Comparison of ENCODE assay signal across 35 cellular contexts in genomic region chr14:60134702-60135101, GRCh38.
"Had no signal": no experiment of that assay in that cellular context is flagged by ENCODE, and none has a peak within 500 bp of the region (broad histone marks: within the 10 kb centered on the region; RNA-seq: fewer than 3 reads in every experiment).

No MANE protein-coding gene starts in this region.

- H3K4me3 ChIP-seq: esophagus muscularis mucosa, gastroesophageal sphincter, heart right ventricle had no signal

- H3K4me1 ChIP-seq: esophagus muscularis mucosa, gastroesophageal sphincter, heart right ventricle had no signal

- H3K27ac Mint-ChIP-seq: activated B cell treated with CpG ODN at 0.5 μM for 24 hours; activated CD8-positive, alpha-beta T cell treated with anti-CD3 and anti-CD28 coated beads for 36 hours; activated naive CD8-positive, alpha-beta T cell; activated T-helper 17 cell treated with anti-CD3 and anti-CD28 coated beads, Interleukin-2, amount 50 U/mL, for 72 hours; effector memory CD8-positive, alpha-beta T cell; T-helper 17 cell; T-helper 2 cell treated with Interferon-gamma antibody and Interleukin-4, amounts not matched to agents 5 μg/mL and 100 μg/mL, for 36 hours had no signal

- DNase-seq: activated B cell treated with CpG ODN at 0.5 μM for 24 hours; activated CD4-positive, alpha-beta T cell treated with anti-CD3 and anti-CD28 coated beads for 48 hours; activated CD4-positive, alpha-beta T cell treated with anti-CD3 and anti-CD28 coated beads, Interleukin-2, amount 50 U/mL, for 1 hour; activated CD4-positive, alpha-beta T cell treated with anti-CD3 and anti-CD28 coated beads, Interleukin-2, amount 50 U/mL, for 48 hours; activated CD8-positive, alpha-beta memory T cell treated with anti-CD3 and anti-CD28 coated beads for 24 hours; activated CD8-positive, alpha-beta T cell treated with anti-CD3 and anti-CD28 coated beads for 36 hours; activated effector memory CD4-positive, alpha-beta T cell treated with Interleukin-2 at 50 U/mL for 16 hours; activated gamma-delta T cell treated with Interleukin-2 at 50 U/mL for 16 hours; activated naive CD4-positive, alpha-beta T cell treated with anti-CD3 and anti-CD28 coated beads, Interleukin-2, amount 50 U/mL, for 16 hours; activated naive CD4-positive, alpha-beta T cell treated with Interleukin-2 at 50 U/mL for 16 hours; activated T-cell treated with anti-CD3 and anti-CD28 coated beads, Interleukin-2, amount 50 U/mL, for 4 hours; amniotic stem cell; anterior cingulate cortex; brain microvascular endothelial cell; caudate nucleus; cortex of kidney; dermis blood vessel endothelial cell; effector CD4-positive, alpha-beta T cell; effector memory CD8-positive, alpha-beta T cell; erythroblast; foreskin melanocyte; heart right ventricle; T-helper 1 cell; T-helper 17 cell; T1000; WERI-Rb-1 had no signal

- FAIRE-seq: astrocyte, endometrium, endothelial cell of umbilical vein had no signal

- H3K27ac ChIP-seq: brain microvascular endothelial cell, esophagus muscularis mucosa, gastroesophageal sphincter, heart right ventricle, WERI-Rb-1 had no signal

- H3K9me3 ChIP-seq: esophagus muscularis mucosa, gastroesophageal sphincter, heart right ventricle had no signal

- H3K9me3 Mint-ChIP-seq: activated B cell treated with CpG ODN at 0.5 μM for 24 hours; activated CD8-positive, alpha-beta T cell treated with anti-CD3 and anti-CD28 coated beads for 36 hours; activated T-cell treated with anti-CD3 and anti-CD28 coated beads, Interleukin-2, amount 50 U/mL, for 4 hours; activated T-helper 17 cell treated with anti-CD3 and anti-CD28 coated beads, Interleukin-2, amount 50 U/mL, for 72 hours; effector memory CD8-positive, alpha-beta T cell; T-helper 2 cell treated with Interferon-gamma antibody and Interleukin-4, amounts not matched to agents 5 μg/mL and 100 μg/mL, for 36 hours had no signal

- H3K4me3 Mint-ChIP-seq: activated B cell treated with CpG ODN at 0.5 μM for 24 hours; activated CD8-positive, alpha-beta T cell treated with anti-CD3 and anti-CD28 coated beads for 36 hours; activated naive CD8-positive, alpha-beta T cell; activated T-cell treated with anti-CD3 and anti-CD28 coated beads, Interleukin-2, amount 50 U/mL, for 4 hours; activated T-helper 17 cell treated with anti-CD3 and anti-CD28 coated beads, Interleukin-2, amount 50 U/mL, for 72 hours; effector memory CD8-positive, alpha-beta T cell; T-helper 17 cell; T-helper 2 cell treated with Interferon-gamma antibody and Interleukin-4, amounts not matched to agents 5 μg/mL and 100 μg/mL, for 36 hours had no signal

- ATAC-seq: activated CD4-positive, CD25-positive, alpha-beta regulatory T cell treated with anti-CD3 and anti-CD28 coated beads, Interleukin-2, amount 50 U/mL, for 24 hours; activated CD8-positive, alpha-beta T cell treated with anti-CD3 and anti-CD28 coated beads for 36 hours; activated T-cell treated with anti-CD3 and anti-CD28 coated beads, Interleukin-2, amount 50 U/mL, for 4 hours; activated T-helper 17 cell treated with anti-CD3 and anti-CD28 coated beads, Interleukin-2, amount 50 U/mL, for 72 hours; effector memory CD8-positive, alpha-beta T cell; gastroesophageal sphincter; heart right ventricle; T-helper 17 cell had no signal

- H3K4me1 Mint-ChIP-seq: activated B cell treated with CpG ODN at 0.5 μM for 24 hours; activated T-helper 17 cell treated with anti-CD3 and anti-CD28 coated beads, Interleukin-2, amount 50 U/mL, for 72 hours had no signal
